Comparison of ENCODE assay signal across 8 cellular contexts in the genomic region with DNA sequence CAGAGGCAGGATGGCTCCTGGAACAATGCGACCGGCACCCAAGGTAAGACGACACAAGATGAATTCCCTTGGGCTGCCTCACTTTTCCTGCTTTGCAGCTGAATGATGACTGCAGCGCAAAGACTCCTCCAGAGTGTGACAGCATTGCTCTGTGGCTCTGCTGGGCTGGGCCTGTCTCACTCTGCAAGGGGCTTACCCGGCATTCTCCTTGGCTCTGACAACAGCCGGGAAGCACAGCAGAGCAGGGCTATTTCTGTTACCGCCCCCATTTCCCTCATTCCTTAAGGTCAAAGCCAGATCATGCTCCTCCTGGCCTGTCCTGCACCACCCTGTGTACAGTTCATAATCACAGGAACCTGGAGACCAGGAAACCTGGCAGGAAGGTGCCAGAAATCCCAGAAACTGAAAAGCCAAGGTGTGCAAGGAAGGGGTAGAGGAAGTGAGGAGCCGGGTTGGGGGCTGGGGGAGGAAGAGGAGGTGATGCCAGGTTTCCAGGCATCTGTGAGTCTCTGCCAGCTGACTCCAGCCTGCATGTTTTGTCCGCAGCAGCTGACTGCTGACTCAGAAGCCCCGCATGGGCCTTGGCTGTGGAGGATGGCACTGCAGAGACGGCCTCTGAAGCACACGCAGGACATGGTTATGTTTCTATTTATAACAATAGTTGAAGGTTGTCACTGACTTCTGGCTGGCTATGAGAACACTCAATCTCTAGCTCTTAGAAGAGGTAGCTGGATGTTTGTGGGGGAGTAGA.
DNase-seq lines count a peak whose midpoint lies in the region; ATAC-seq and TF ChIP-seq lines count a peak whose summit lies in the region.

No MANE protein-coding gene starts in this region.

- H3K4me3 ChIP-seq in NT2/D1 (ENCODE audit: insufficient read length, low read depth) (no peak overlapping the region), epithelial cell of proximal tubule (ENCODE audit: low read depth, low read length) (no peak overlapping the region), mucosa of descending colon (no peak overlapping the region), urinary bladder (ENCODE audit: low read depth, low read length) (no peak overlapping the region)

- no peaks in the 10 kb centered on the region for H3K27me3 ChIP-seq in NT2/D1 (ENCODE audit: insufficient read depth, insufficient read length)

- no peaks in the 10 kb centered on the region for H3K9me3 ChIP-seq in NT2/D1 (ENCODE audit: insufficient read depth, low read length)
- H3K9me3 ChIP-seq in mucosa of descending colon = no peaks in the 10 kb centered on the region

- H3K4me1 ChIP-seq in NT2/D1 (ENCODE audit: insufficient read depth, insufficient read length) (peaks cover 6% of the 10 kb centered on the region), mucosa of descending colon (ENCODE audit: low read depth) (no peaks in the 10 kb centered on the region), urinary bladder (ENCODE audit: insufficient read depth) (peaks cover 1% of the 10 kb centered on the region)

- intact Hi-C loops in mucosa of descending colon (cut with DNase I, micrococcal nuclease) = no loop called here

- DNase-seq in Caki2 (ENCODE audit: low read depth) (peak; percentile 84), NT2/D1 (ENCODE audit: low read depth, low spot score) (peak; percentile 49), epithelial cell of proximal tubule (ENCODE audit: low read depth) (peak; percentile 87), mucosa of descending colon (no peak), NCI-H1092 treated with DMSO at 0.1 percent for 48 hours (lab: John Stamatoyannopoulos, UW) (no peak)

- in situ Hi-C loops in Caki2 (cut with HindIII; ENCODE audit: low pct_unique_long_range_greater_than_20kb, low sequenced_read_pairs) = no loop called here

- ATAC-seq in mucosa of descending colon = peak; percentile 47
- ATAC-seq in GM21423 (IDR thresholded peaks at IDR 0.05; ENCODE audit: unreplicated experiment) = no peak
- no peak for ATAC-seq in GM21367 (IDR thresholded peaks at IDR 0.05; ENCODE audit: unreplicated experiment)

- WGBS in urinary bladder = 13% methylated on average over 12 of the region's 12 CpGs

- TF ChIP-seq CTCF in epithelial cell of proximal tubule (conservative IDR thresholded peaks at IDR 0.05; ENCODE audit: low read depth, low read length) (peak; percentile 62), mucosa of descending colon (IDR thresholded peaks at IDR 0.05) (no peak)

- peak overlapping the region; percentile 46 for H3K9ac ChIP-seq in NT2/D1 (ENCODE audit: insufficient read length, low read depth)

- peak overlapping the region; percentile 25 for H3K27ac ChIP-seq in urinary bladder (ENCODE audit: low read depth)

- H3K36me3 ChIP-seq in NT2/D1 (ENCODE audit: insufficient read depth, insufficient read length, low read length) (peaks cover 23% of the 10 kb centered on the region), mucosa of descending colon (ENCODE audit: low read depth) (no peaks in the 10 kb centered on the region), urinary bladder (ENCODE audit: insufficient read depth) (no peaks in the 10 kb centered on the region)

Comparison
In these comparisons a context has a peak if more than half of its experiments do, and no peak if none do; other contexts are left out.
1. DNase-seq: peak in Caki2 (single experiment), NT2/D1 (single experiment) and epithelial cell of proximal tubule (single experiment); none in mucosa of descending colon (0 of 3) and NCI-H1092 treated with DMSO at 0.1 percent for 48 hours (single experiment).